Comparison of ENCODE assay signal across 8 cellular contexts in the genomic region with DNA sequence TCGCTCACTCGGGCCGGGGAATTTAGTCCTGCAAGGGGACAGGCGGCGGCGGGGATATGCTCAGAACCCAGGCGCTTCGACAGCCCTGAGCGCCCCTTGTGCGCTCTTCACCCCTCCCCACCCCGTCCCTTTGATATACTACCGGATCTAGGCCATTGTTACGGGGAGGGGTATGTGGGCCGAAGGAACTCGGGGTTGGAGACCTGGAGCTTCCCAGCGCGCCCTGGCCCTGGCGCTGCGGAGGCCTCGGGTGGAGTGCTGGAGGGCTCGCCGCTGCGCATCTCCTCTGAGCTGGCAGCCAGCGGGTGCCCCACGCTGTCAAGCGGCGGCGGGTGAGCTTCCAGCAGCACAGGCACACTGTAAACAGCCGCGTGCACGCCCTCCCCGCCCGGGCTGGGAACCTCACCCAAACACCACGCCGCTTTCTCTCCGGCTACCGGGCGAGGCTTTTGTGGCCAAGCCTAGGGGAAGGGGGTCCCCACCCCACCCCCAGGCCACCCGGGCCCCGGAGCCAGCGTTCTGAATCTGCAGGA. TPM values are rescaled to one million over a fixed set of nuclear protein-coding genes. Genes with fewer than 3 reads are reported as not detected.
DNase-seq lines count a peak whose midpoint lies in the region; ATAC-seq and TF ChIP-seq lines count a peak whose summit lies in the region.

No MANE protein-coding gene starts in this region.

- H3K36me3 ChIP-seq in right atrium auricular region, result no peaks in the 10 kb centered on the region
- no peaks in the 10 kb centered on the region for H3K36me3 ChIP-seq in gastrocnemius medialis

- intact Hi-C loops in gastrocnemius medialis (cut with DNase I; ENCODE audit: low total_unique reads), result loop anchor here (2.0 kb wide), 1 partner anchor 57 kb away; no protein-coding TSS in a partner anchor

- H3K27ac ChIP-seq in right atrium auricular region (peak overlapping the region; percentile 74 to 82), gastrocnemius medialis (peak overlapping the region; percentile 77 to 86 (median 82))

- H3K36me3 Mint-ChIP-seq in activated T-cell treated with anti-CD3 and anti-CD28 coated beads, Interleukin-2, amount 50 U/mL, for 4 hours (ENCODE audit: insufficient read depth), result no peaks in the 10 kb centered on the region

- peak; percentile 47 to 69 for ATAC-seq in activated T-cell treated with anti-CD3 and anti-CD28 coated beads, Interleukin-2, amount 50 U/mL, for 4 hours
- ATAC-seq in gastrocnemius medialis (peak; percentile 26 to 46), HG03354 (IDR thresholded peaks at IDR 0.05; ENCODE audit: poor library complexity, severe bottlenecking, unreplicated experiment) (no peak), GM21576 (IDR thresholded peaks at IDR 0.05; ENCODE audit: unreplicated experiment) (no peak)

- TF ChIP-seq CTCF in right atrium auricular region (IDR thresholded peaks at IDR 0.05) (no peak), gastrocnemius medialis (IDR thresholded peaks at IDR 0.05 in 4 of 5, conservative IDR thresholded peaks at IDR 0.05 in 1 of 5) (no peak)

- no peaks in the 10 kb centered on the region for H3K27me3 Mint-ChIP-seq in activated T-cell treated with anti-CD3 and anti-CD28 coated beads, Interleukin-2, amount 50 U/mL, for 4 hours (ENCODE audit: low read depth)

- peaks cover 0 to 84% of the 10 kb centered on the region in 2 donors for H3K4me1 ChIP-seq in right atrium auricular region
- peaks cover 4 to 18% of the 10 kb centered on the region in 2 donors for H3K4me1 ChIP-seq in gastrocnemius medialis

- no peaks in the 10 kb centered on the region for H3K9me3 ChIP-seq in right atrium auricular region
- H3K9me3 ChIP-seq in gastrocnemius medialis, result no peaks in the 10 kb centered on the region

- peak; percentile 72 for DNase-seq in activated effector memory CD4-positive, alpha-beta T cell treated with anti-CD3 and anti-CD28 coated beads, Interleukin-2, amount 50 U/mL, for 16 hours
- DNase-seq in activated effector memory CD4-positive, alpha-beta T cell treated with Interleukin-2 at 50 U/mL for 16 hours, result no peak
- peak; percentile 48 for DNase-seq in activated T-cell treated with anti-CD3 and anti-CD28 coated beads, Interleukin-2, amount 50 U/mL, for 4 hours
- no peak for DNase-seq in right atrium auricular region (ENCODE audit: low spot score)
- peak in 1 of 2 donors; percentile 52 for DNase-seq in gastrocnemius medialis
- no peak for DNase-seq in MV-4-11 (lab: John Stamatoyannopoulos, UW)

- H3K9me3 Mint-ChIP-seq in activated T-cell treated with anti-CD3 and anti-CD28 coated beads, Interleukin-2, amount 50 U/mL, for 4 hours, result no peaks in the 10 kb centered on the region

- H3K4me3 ChIP-seq in right atrium auricular region, result peak overlapping the region; percentile 34 to 52
- peak overlapping the region; percentile 50 to 63 (median 60) for H3K4me3 ChIP-seq in gastrocnemius medialis

- H3K4me1 Mint-ChIP-seq in activated T-cell treated with anti-CD3 and anti-CD28 coated beads, Interleukin-2, amount 50 U/mL, for 4 hours (ENCODE audit: low read depth), result peaks cover 14% of the 10 kb centered on the region

- H3K4me3 Mint-ChIP-seq in activated T-cell treated with anti-CD3 and anti-CD28 coated beads, Interleukin-2, amount 50 U/mL, for 4 hours, result peak overlapping the region; percentile 68

- no peak for TF ChIP-seq POLR2A in gastrocnemius medialis (IDR thresholded peaks at IDR 0.05)

- in situ Hi-C loops in gastrocnemius medialis (cut with MboI; ENCODE audit: low sequenced_read_pairs in 4 of 4), result loop anchor here in 2 of 4 donors (25.0 kb wide), 2 partner anchors 140 to 415 kb away; no protein-coding TSS in a partner anchor

- peaks cover 0 to 10% of the 10 kb centered on the region in 2 donors for H3K27me3 ChIP-seq in right atrium auricular region
- peaks cover 0 to 26% (median 10%) of the 10 kb centered on the region in 3 donors for H3K27me3 ChIP-seq in gastrocnemius medialis

RNA-seq across cellular contexts. Expression of a gene that starts 54.5 kb away (rescaled TPM):
- total RNA-seq in activated T-cell treated with anti-CD3 and anti-CD28 coated beads, Interleukin-2, amount 50 U/mL, for 4 hours, result 10 to 100 TPM; 53.4 to 58.5 (median 54.5) TPM
- total RNA-seq in right atrium auricular region (10 to 100 TPM; 24.3 to 37.1 TPM), gastrocnemius medialis (10 to 100 TPM in 3 of 4 donors, 1 to 10 TPM in 1; 6.5 to 43.8 (median 18.4) TPM)

Comparison
In these comparisons a context has a peak if more than half of its experiments do, and no peak if none do; other contexts are left out.
1. DNase-seq: peak in activated effector memory CD4-positive, alpha-beta T cell treated with anti-CD3 and anti-CD28 coated beads, Interleukin-2, amount 50 U/mL, for 16 hours (single experiment) and activated T-cell treated with anti-CD3 and anti-CD28 coated beads, Interleukin-2, amount 50 U/mL, for 4 hours (single experiment); none in activated effector memory CD4-positive, alpha-beta T cell treated with Interleukin-2 at 50 U/mL for 16 hours (single experiment), right atrium auricular region (single experiment) and MV-4-11 (single experiment).
2. ATAC-seq: peak in activated T-cell treated with anti-CD3 and anti-CD28 coated beads, Interleukin-2, amount 50 U/mL, for 4 hours (2 of 2) and gastrocnemius medialis (2 of 2); none in HG03354 (single experiment) and GM21576 (single experiment).